8 cellular contexts compared by ENCODE assay signal in genomic region chr11:77993902-77994301, GRCh38. TPM values are rescaled to one million over a fixed set of nuclear protein-coding genes. Genes with fewer than 3 reads are reported as not detected.
DNase-seq lines count a peak whose midpoint lies in the region; ATAC-seq and TF ChIP-seq lines count a peak whose summit lies in the region.

No MANE protein-coding gene starts in this region.

- H3K4me1 Mint-ChIP-seq in CD14-positive monocyte (peaks cover 25% of the 10 kb centered on the region), nephron (peaks cover 18% of the 10 kb centered on the region)
- peaks cover 29% of the 10 kb centered on the region for H3K4me1 Mint-ChIP-seq in dendritic cell treated with granulocyte-macrophage colony-stimulating factor and Interleukin-4, amounts not matched to agents 40 ng/mL and 50 ng/mL, for 4 days (ENCODE audit: low read depth)

- H3K27me3 ChIP-seq in MG63: no peaks in the 10 kb centered on the region

- H3K36me3 Mint-ChIP-seq in CD14-positive monocyte (peaks cover 11 to 22% of the 10 kb centered on the region in 2 donors), nephron (ENCODE audit: low read depth) (peaks cover 7% of the 10 kb centered on the region)
- peaks cover 22% of the 10 kb centered on the region for H3K36me3 Mint-ChIP-seq in dendritic cell treated with granulocyte-macrophage colony-stimulating factor and Interleukin-4, amounts not matched to agents 40 ng/mL and 50 ng/mL, for 4 days (ENCODE audit: low read depth)

- H3K4me3 ChIP-seq in MG63: peak overlapping the region; percentile 77

- no peaks in the 10 kb centered on the region; the same call in none of the 2 replicates for H3K36me3 ChIP-seq in MG63

- TF ChIP-seq CTCF in CD14-positive monocyte (IDR thresholded peaks at IDR 0.05): no peak
- TF ChIP-seq CTCF in nephron (IDR thresholded peaks at IDR 0.05; ENCODE audit: unreplicated experiment in 3 of 3): no peak

- H3K27me3 Mint-ChIP-seq in CD14-positive monocyte (ENCODE audit: low read depth in 3 of 3) (peaks cover 1 to 3% (median 2%) of the 10 kb centered on the region in 3 donors), nephron (ENCODE audit: low read depth) (no peaks in the 10 kb centered on the region)
- no peaks in the 10 kb centered on the region for H3K27me3 Mint-ChIP-seq in dendritic cell treated with granulocyte-macrophage colony-stimulating factor and Interleukin-4, amounts not matched to agents 40 ng/mL and 50 ng/mL, for 4 days

- H3K4me3 Mint-ChIP-seq in CD14-positive monocyte (peak overlapping the region; percentile 87 to 93), nephron (peak overlapping the region; percentile 97 to 99 (median 98))
- peak overlapping the region; percentile 79 for H3K4me3 Mint-ChIP-seq in dendritic cell treated with granulocyte-macrophage colony-stimulating factor and Interleukin-4, amounts not matched to agents 40 ng/mL and 50 ng/mL, for 4 days

- no peaks in the 10 kb centered on the region for H3K9me3 ChIP-seq in MG63

- H3K9me3 Mint-ChIP-seq in CD14-positive monocyte: no peaks in the 10 kb centered on the region
- H3K9me3 Mint-ChIP-seq in dendritic cell treated with granulocyte-macrophage colony-stimulating factor and Interleukin-4, amounts not matched to agents 40 ng/mL and 50 ng/mL, for 4 days: no peaks in the 10 kb centered on the region
- no peaks in the 10 kb centered on the region for H3K9me3 Mint-ChIP-seq in nephron

- no peak for ATAC-seq in GM18517 (IDR thresholded peaks at IDR 0.05; ENCODE audit: unreplicated experiment)
- ATAC-seq in GM18520 (IDR thresholded peaks at IDR 0.05; ENCODE audit: unreplicated experiment): no peak

- DNase-seq in CD14-positive monocyte (ENCODE audit: low spot score) (no peak), MG63 (no peak), Ammon's horn (ENCODE audit: low spot score) (no peak)
- DNase-seq in activated CD4-positive, alpha-beta T cell treated with anti-CD3 and anti-CD28 coated beads, Interleukin-2, amount 50 U/mL, for 48 hours: no peak

- peak overlapping the region; percentile 94 to 98 (median 97) for H3K27ac Mint-ChIP-seq in CD14-positive monocyte
- peak overlapping the region; percentile 87 for H3K27ac Mint-ChIP-seq in dendritic cell treated with granulocyte-macrophage colony-stimulating factor and Interleukin-4, amounts not matched to agents 40 ng/mL and 50 ng/mL, for 4 days
- peak overlapping the region; percentile 96 to 99 (median 98) for H3K27ac Mint-ChIP-seq in nephron

- intact Hi-C loops in CD14-positive monocyte (cut with micrococcal nuclease): loop anchor here (1.0 to 10.0 kb wide), 3 partner anchors 169 to 194 kb away; partner anchors contain the start of genes AAMDC (in 2 of the 2), RSF1 (in 2 of the 2), KCTD21 (in 1 of the 2) and USP35 (in 1 of the 2)
- intact Hi-C loops in dendritic cell treated with granulocyte-macrophage colony-stimulating factor and Interleukin-4, amounts not matched to agents 40 ng/mL and 50 ng/mL, for 4 days (cut with micrococcal nuclease): loop anchor here (2.0 to 10.0 kb wide), 2 partner anchors 173 to 359 kb away; partner anchors contain the start of genes AAMDC, CLNS1A and RSF1

RNA-seq across cellular contexts. Expression of gene INTS4, which starts 0.6 kb away (rescaled TPM):
- polyA plus RNA-seq in CD14-positive monocyte: 10 to 100 TPM; 23.5 to 29.0 TPM
- total RNA-seq in MG63 (2014; rRNA removed; shearing (Covaris generic); ENCODE audit: low replicate concordance): 11.0 and 11.3 TPM in 2 replicates

RNA-seq across cellular contexts. Expression of gene KCTD14, which starts 29.2 kb away (rescaled TPM):
- polyA plus RNA-seq in CD14-positive monocyte: under 1 TPM; 0.14 to 0.33 TPM
- total RNA-seq in MG63 (2014; rRNA removed; shearing (Covaris generic); ENCODE audit: low replicate concordance): 5.8 and 12.8 TPM in 2 replicates
